11 cellular contexts compared by ENCODE assay signal in the genomic region with DNA sequence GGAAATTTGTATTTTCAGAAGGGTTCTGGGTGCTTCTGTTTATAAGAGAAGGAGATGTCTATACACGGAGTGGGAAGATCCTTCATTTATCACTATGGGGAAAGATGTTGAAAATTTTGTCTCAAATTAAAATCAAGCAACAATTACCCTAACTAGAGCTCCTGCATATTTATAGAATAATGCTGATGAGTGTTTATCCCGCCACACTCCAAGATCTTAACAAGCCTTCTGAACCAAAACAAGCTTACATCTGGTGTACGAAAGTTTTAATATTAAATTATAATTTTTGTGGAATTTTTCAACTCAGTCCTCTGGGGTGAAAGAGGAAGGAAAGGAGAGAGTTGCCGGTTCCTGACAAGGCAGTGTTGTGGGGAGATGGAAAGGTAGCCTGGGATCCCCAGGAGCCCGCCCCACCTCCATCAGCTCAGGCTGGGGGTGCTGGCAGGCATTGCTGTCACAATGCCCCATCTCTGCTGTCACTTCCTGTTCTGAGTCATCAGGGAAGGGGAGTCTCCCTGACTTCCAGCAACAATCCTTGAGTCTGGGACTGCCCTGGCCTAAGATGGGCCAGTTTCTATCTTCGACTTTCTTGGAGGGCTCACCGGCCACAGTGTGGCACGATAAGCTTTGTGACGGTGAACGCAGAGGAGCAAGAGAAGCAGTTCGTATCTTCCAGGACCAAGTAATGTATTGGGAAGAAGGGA.
DNase-seq lines count a peak whose midpoint lies in the region; ATAC-seq, FAIRE-seq and TF ChIP-seq lines count a peak whose summit lies in the region.
"Had no signal": no experiment of that assay in that cellular context is flagged by ENCODE, and none has a peak within 500 bp of the region (broad histone marks: within the 10 kb centered on the region; RNA-seq: fewer than 3 reads in every experiment).

No MANE protein-coding gene starts in this region.

- in situ Hi-C loops in HepG2 (cut with HindIII; ENCODE audit: extremely low pct_ligation_motif_present, low pct_unique_long_range_greater_than_20kb), result no loop called here

- H4K20me1 ChIP-seq in HepG2 (ENCODE audit: insufficient read depth, low read length), result no peaks in the 10 kb centered on the region
- H4K20me1 ChIP-seq in neural progenitor cell (ENCODE audit: low read depth), result no peaks in the 10 kb centered on the region

- no peak for TF ChIP-seq CTCF in right lobe of liver (IDR thresholded peaks at IDR 0.05)
- TF ChIP-seq CTCF in HepG2 (CRISPR knock-in tag; IDR thresholded peaks at IDR 0.05), result no peak
- TF ChIP-seq CTCF in body of pancreas (IDR thresholded peaks at IDR 0.05), result no peak
- TF ChIP-seq CTCF in vagina (IDR thresholded peaks at IDR 0.05), result no peak
- no peak for TF ChIP-seq CTCF in neural progenitor cell (IDR thresholded peaks at IDR 0.05)

- no peak overlapping the region for H3K4me3 Mint-ChIP-seq in neural progenitor cell
- H3K4me3 Mint-ChIP-seq: brain had no signal

- H3K27ac ChIP-seq in right lobe of liver (no peak overlapping the region), HepG2 (ENCODE audit: extremely low read length, insufficient read depth, low read length) (no peak overlapping the region), body of pancreas (no peak overlapping the region), vagina (peak overlapping the region; percentile 63), neural progenitor cell (no peak overlapping the region)

- no peak for TF ChIP-seq POLR2A in right lobe of liver (IDR thresholded peaks at IDR 0.05)
- TF ChIP-seq POLR2A in HepG2 (IDR thresholded peaks at IDR 0.05; ENCODE audit: insufficient read depth in 1 of 2, low read depth in 2 of 2, low read length in 2 of 2), result no peak
- no peak for TF ChIP-seq POLR2A in body of pancreas (IDR thresholded peaks at IDR 0.05)
- no peak for TF ChIP-seq POLR2A in vagina (IDR thresholded peaks at IDR 0.05)

- H3K9me3 ChIP-seq in right lobe of liver (no peaks in the 10 kb centered on the region), HepG2 (ENCODE audit: low read length) (no peaks in the 10 kb centered on the region), body of pancreas (no peaks in the 10 kb centered on the region), vagina (no peaks in the 10 kb centered on the region), neural progenitor cell (ENCODE audit: low read depth) (no peaks in the 10 kb centered on the region)

- WGBS in right lobe of liver (ENCODE audit: insufficient coverage, low coverage, low lambda C conversion rate, missing lambda C conversion rate), result 76% methylated on average over 9 of the region's 11 CpGs
- WGBS in HepG2 (ENCODE audit: low lambda C conversion rate), result 86% methylated on average over 11 of the region's 11 CpGs
- WGBS in body of pancreas, 2 donors, result 77 to 78% methylated on average over 11 of the region's 11 CpGs

- CTCF ChIA-PET in HepG2 (lab: Yijun Ruan, JAX; ENCODE audit: low intra/inter-chr PET ratio, low total read pairs), result no interaction called here

- TF ChIP-seq EP300 in HepG2 (IDR thresholded peaks at IDR 0.05; ENCODE audit: low read depth in 2 of 2, low read length in 2 of 2) (no peak), HepG2 (CRISPR knock-in tag; IDR thresholded peaks at IDR 0.05; ENCODE audit: borderline replicate concordance) (no peak)

- TF ChIP-seq RAD21 in HepG2 (CRISPR knock-in tag; IDR thresholded peaks at IDR 0.05), result no peak

- FAIRE-seq in HepG2 (lab: Jason Lieb, UNC), result no peak

- peaks cover 9% of the 10 kb centered on the region for H3K4me1 Mint-ChIP-seq in neural progenitor cell

- no TSS peak for BruUV-seq in HepG2 (replicated peaks; lab: Mats Ljungman, UMichigan)

- H3K4me2 ChIP-seq in HepG2 (ENCODE audit: low read depth, low read length), result no peak overlapping the region
- no peak overlapping the region for H3K4me2 ChIP-seq in neural progenitor cell

- no peaks in the 10 kb centered on the region for H3K9me3 Mint-ChIP-seq in neural progenitor cell
- H3K9me3 Mint-ChIP-seq: brain had no signal

- no peak overlapping the region for H3K4me3 ChIP-seq in right lobe of liver
- no peak overlapping the region for H3K4me3 ChIP-seq in HepG2 (replicated peaks in 1 of 3; ENCODE audit: insufficient read depth in 1 of 3, low read depth in 2 of 3, low read length in 3 of 3)
- H3K4me3 ChIP-seq in body of pancreas, result no peak overlapping the region
- H3K4me3 ChIP-seq in vagina, result no peak overlapping the region
- no peak overlapping the region for H3K4me3 ChIP-seq in neural progenitor cell

- DNase-seq in right lobe of liver (peak in 1 of 3 donors; percentile 25), HepG2 (ENCODE audit: low spot score) (no peak), body of pancreas (no peak), left colon (no peak), vagina (ENCODE audit: extremely low spot score in 2 of 2) (no peak), DMS 273 (lab: John Stamatoyannopoulos, UW; ENCODE audit: unreplicated experiment) (no peak), neural progenitor cell (ENCODE audit: low spot score) (no peak)
- DNase-seq: DMS 273 treated with DMSO at 0.1 percent for 48 hours, KBM-7 had no signal

- no peak overlapping the region for H3K9ac ChIP-seq in HepG2 (ENCODE audit: insufficient read depth, low read depth, low read length)
- no peak overlapping the region for H3K9ac ChIP-seq in neural progenitor cell

- no peak overlapping the region for H2AFZ ChIP-seq in HepG2 (ENCODE audit: low read length)
- H2AFZ ChIP-seq in neural progenitor cell (replicated peaks), result no peak overlapping the region

- peak; percentile 49 to 79 (median 64) for ATAC-seq in right lobe of liver
- no peak for ATAC-seq in HepG2
- peak; percentile 52 for ATAC-seq in body of pancreas
- peak; percentile 46 for ATAC-seq in left colon
- no peak for ATAC-seq in GM18873 (IDR thresholded peaks at IDR 0.05; ENCODE audit: low FRiP score, unreplicated experiment)

- POLR2A ChIA-PET in HepG2 (lab: Yijun Ruan, JAX), result no interaction called here

- H3K4me1 ChIP-seq in right lobe of liver (no peaks in the 10 kb centered on the region), HepG2 (ENCODE audit: insufficient read depth, low read length) (no peaks in the 10 kb centered on the region), body of pancreas (no peaks in the 10 kb centered on the region), vagina (peaks cover 29% of the 10 kb centered on the region), neural progenitor cell (no peaks in the 10 kb centered on the region)

- intact Hi-C loops in right lobe of liver (cut with DNase I), result no loop called here
- intact Hi-C loops in HepG2 (cut with micrococcal nuclease; ENCODE audit: unreplicated experiment), result no loop called here
- intact Hi-C loops in body of pancreas (cut with DNase I), result no loop called here
- intact Hi-C loops in left colon (cut with DNase I, micrococcal nuclease), result no loop called here
- intact Hi-C loops in vagina (cut with DNase I), result no loop called here

- H3K36me3 ChIP-seq in right lobe of liver (peaks cover 0 to 95% (median 45%) of the 10 kb centered on the region in 4 donors), HepG2 (replicated peaks in 1 of 2; ENCODE audit: control insufficient read depth in 1 of 2, insufficient read depth in 2 of 2, low read length in 2 of 2) (peaks cover 6 to 53% of the 10 kb centered on the region in 2 experiments), body of pancreas (replicated peaks in 1 of 2; ENCODE audit: insufficient read depth in 1 of 2, low read depth in 2 of 2) (peaks cover 11 to 26% of the 10 kb centered on the region in 2 donors), vagina (peaks cover 0 to 79% of the 10 kb centered on the region in 2 donors), neural progenitor cell (no peaks in the 10 kb centered on the region)

- H3K27me3 ChIP-seq in right lobe of liver (no peaks in the 10 kb centered on the region), HepG2 (ENCODE audit: control insufficient read depth in 1 of 2, insufficient read depth in 2 of 2, low read length in 2 of 2) (no peaks in the 10 kb centered on the region), body of pancreas (no peaks in the 10 kb centered on the region), vagina (no peaks in the 10 kb centered on the region), neural progenitor cell (no peaks in the 10 kb centered on the region)

- no peaks in the 10 kb centered on the region for H3K79me2 ChIP-seq in HepG2 (ENCODE audit: insufficient read depth, low read length)
- no peaks in the 10 kb centered on the region for H3K79me2 ChIP-seq in neural progenitor cell (ENCODE audit: low read depth)

- H3K27me3 Mint-ChIP-seq in neural progenitor cell (ENCODE audit: insufficient read depth, low read depth), result no peaks in the 10 kb centered on the region
- H3K27me3 Mint-ChIP-seq: brain had no signal

- H3K27ac Mint-ChIP-seq in neural progenitor cell, result no peak overlapping the region

- peaks cover 25% of the 10 kb centered on the region for H3K36me3 Mint-ChIP-seq in neural progenitor cell

- no peaks in the 10 kb centered on the region for H3F3A ChIP-seq in neural progenitor cell (ENCODE audit: low read depth)

TF ChIP-seq in HepG2, 621 proteins besides CTCF, POLR2A, EP300 and RAD21:
- TF ChIP-seq ZZZ3 (CRISPR knock-in tag; IDR thresholded peaks at IDR 0.05; ENCODE audit: borderline replicate concordance), result no peak
- TF ChIP-seq GATAD1 (CRISPR knock-in tag; IDR thresholded peaks at IDR 0.05), result no peak
- no peak for TF ChIP-seq RELA (CRISPR knock-in tag; IDR thresholded peaks at IDR 0.05)
- TF ChIP-seq REPIN1 (CRISPR knock-in tag; IDR thresholded peaks at IDR 0.05; ENCODE audit: borderline replicate concordance, low read depth), result no peak
- no peak for TF ChIP-seq MBD4 (IDR thresholded peaks at IDR 0.05; ENCODE audit: borderline replicate concordance, low read length)
- no peak for TF ChIP-seq MXD4 (CRISPR knock-in tag; IDR thresholded peaks at IDR 0.05)
- no peak for TF ChIP-seq ZNF564 (CRISPR knock-in tag; IDR thresholded peaks at IDR 0.05)
- no peak for TF ChIP-seq ZNF841 (CRISPR knock-in tag; IDR thresholded peaks at IDR 0.05; ENCODE audit: borderline replicate concordance)
TF ChIP-seq in HepG2: peak in this region for 0.

Comparison
In these comparisons a context has a peak if more than half of its experiments do, and no peak if none do; other contexts are left out.
1. ATAC-seq: peak in right lobe of liver (4 of 4), body of pancreas (single experiment) and left colon (single experiment); none in HepG2 (single experiment) and GM18873 (single experiment).